ENCODE assay signal across 9 cellular contexts in the genomic region with DNA sequence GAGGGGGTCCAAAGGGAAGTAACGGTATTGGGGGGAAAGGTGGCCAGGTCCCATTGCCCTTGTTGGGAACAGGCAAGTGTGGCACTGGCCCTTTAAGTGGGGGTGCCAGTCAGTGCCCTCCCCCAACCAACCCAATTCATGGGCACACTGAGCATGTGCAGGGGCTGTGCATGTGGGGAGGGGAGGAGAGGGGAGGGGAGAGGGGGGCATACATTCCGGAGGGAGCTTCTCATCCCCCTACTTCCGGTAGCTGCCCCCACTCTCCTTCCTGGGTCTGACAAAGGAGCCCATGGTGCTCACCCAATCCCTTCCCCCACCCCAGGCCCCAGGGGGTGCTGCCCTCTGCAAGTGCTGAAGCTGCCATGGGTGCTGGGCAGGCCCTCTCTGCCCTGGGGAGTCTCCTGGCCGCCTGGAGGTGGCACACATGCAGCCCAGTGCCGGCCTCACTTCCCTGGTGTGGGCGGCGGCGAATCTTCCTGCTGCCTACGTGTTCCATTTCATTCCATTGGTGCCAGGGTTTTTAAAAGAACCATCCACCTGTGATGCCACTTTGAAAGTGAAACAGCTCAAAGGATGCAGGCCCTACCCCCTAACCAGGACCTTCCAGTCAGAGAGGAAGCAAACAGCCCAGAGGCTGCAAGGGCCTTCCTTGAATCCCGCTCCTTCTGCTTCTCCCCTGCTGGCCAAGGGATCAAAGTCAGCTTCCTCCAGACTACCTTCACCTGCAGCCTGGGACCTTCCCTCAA. TPM values are rescaled to one million over a fixed set of nuclear protein-coding genes. Genes with fewer than 3 reads are reported as not detected.
DNase-seq lines count a peak whose midpoint lies in the region; ATAC-seq, FAIRE-seq and TF ChIP-seq lines count a peak whose summit lies in the region.
"Had no signal": no experiment of that assay in that cellular context is flagged by ENCODE, and none has a peak within 500 bp of the region (broad histone marks: within the 10 kb centered on the region; RNA-seq: fewer than 3 reads in every experiment).

No MANE protein-coding gene starts in this region.

- H3K27me3 ChIP-seq in PC-3 (ENCODE audit: low read length) (no peaks in the 10 kb centered on the region), tibial nerve (no peaks in the 10 kb centered on the region)

- DNase-seq in NCI-H1417 (lab: John Stamatoyannopoulos, UW), result peak in 2 of 3 experiments; percentile 45 to 65
- DNase-seq in NCI-H1417 treated with DMSO at 0.1 percent for 48 hours (lab: John Stamatoyannopoulos, UW), result no peak
- DNase-seq in PC-3, result peak; percentile 97
- peak; percentile 33 for DNase-seq in activated effector memory CD4-positive, alpha-beta T cell treated with Interleukin-2 at 50 U/mL for 16 hours
- peak; percentile 75 to 78 for DNase-seq in frontal cortex (ENCODE audit: low spot score in 2 of 2)
- DNase-seq in occipital lobe (lab: John Stamatoyannopoulos, UW), result peak; percentile 85
- peak in 1 of 2 donors; percentile 28 for DNase-seq in tibial nerve (ENCODE audit: low spot score in 2 of 2)

- H3K36me3 ChIP-seq in PC-3 (ENCODE audit: low read depth, low read length), result 0 out of 2 replicates have a peak, but pooled peaks cover 6% of the 10 kb centered on the region
- H3K36me3 ChIP-seq in tibial nerve, result peaks cover 0 to 13% (median 0%) of the 10 kb centered on the region in 3 donors

- H3K4me3 ChIP-seq in PC-3 (ENCODE audit: low read length) (peak overlapping the region; percentile 46; the same call in 1 of the 2 replicates), tibial nerve (peak overlapping the region; percentile 22 to 44 (median 35))

- peak overlapping the region; percentile 95 for H3K27ac ChIP-seq in PC-3 (ENCODE audit: low read length)
- H3K27ac ChIP-seq in tibial nerve, result peak overlapping the region; percentile 82 to 97 (median 92)
- H3K27ac ChIP-seq: C4-2B had no signal

- FAIRE-seq in frontal cortex (lab: Jason Lieb, UNC), result no peak

- peaks cover 59% of the 10 kb centered on the region for H3K4me1 ChIP-seq in PC-3 (ENCODE audit: insufficient read depth, low read length)
- peaks cover 0 to 66% (median 41%) of the 10 kb centered on the region in 4 donors for H3K4me1 ChIP-seq in tibial nerve

- intact Hi-C loops in PC-3 (cut with micrococcal nuclease), result loop anchor here (1.0 kb wide), 1 partner anchor 25 kb away; no protein-coding TSS in a partner anchor

- TF ChIP-seq POLR2A in tibial nerve (IDR thresholded peaks at IDR 0.05), result peak in 1 of 2 donors; percentile 34

- peak overlapping the region; percentile 74 for H3K9ac ChIP-seq in PC-3 (ENCODE audit: low read length)

- H3F3A ChIP-seq in PC-3 (ENCODE audit: low read length, unreplicated experiment), result peaks cover 25% of the 10 kb centered on the region

- WGBS in tibial nerve, 2 donors, result 14 to 19% methylated on average over 10 of the region's 10 CpGs

- peak; percentile 63 for ATAC-seq in PC-3
- ATAC-seq in GM18502 (IDR thresholded peaks at IDR 0.05; ENCODE audit: poor library complexity, unreplicated experiment), result no peak

- no TSS peak for BruUV-seq in PC-3 (replicated peaks; lab: Mats Ljungman, UMichigan)

- peak in 1 of 2 donors; percentile 75 for TF ChIP-seq EP300 in tibial nerve (IDR thresholded peaks at IDR 0.05)

- no peaks in the 10 kb centered on the region for H3K9me2 ChIP-seq in PC-3 (replicated peaks; ENCODE audit: low read length)

- H3K9me3 ChIP-seq in PC-3 (ENCODE audit: low read length), result no peaks in the 10 kb centered on the region
- H3K9me3 ChIP-seq in tibial nerve, result no peaks in the 10 kb centered on the region

- POLR2A ChIA-PET in PC-3 (lab: Charles Lee; ENCODE audit: unreplicated experiment), result interaction anchor here (0.5 to 1.8 kb wide), 6 partner anchors 11 to 26 kb away, joined by 3 to 30 read pairs (median 8); a partner anchor contains a TSS

- H3K4me2 ChIP-seq in PC-3 (ENCODE audit: low read length), result peak overlapping the region; percentile 79

- no peaks in the 10 kb centered on the region for H3K79me2 ChIP-seq in PC-3 (ENCODE audit: low read length)

- peak overlapping the region; percentile 72 for H2AFZ ChIP-seq in PC-3 (ENCODE audit: low read length)

- H4K20me1 ChIP-seq in PC-3 (ENCODE audit: low read length), result no peaks in the 10 kb centered on the region

- CTCF ChIA-PET in PC-3 (lab: Charles Lee), result interaction anchor here (0.7 to 3.3 kb wide), 4 partner anchors 12 to 37 kb away, joined by 4 to 57 read pairs (median 33); a partner anchor contains a TSS

- TF ChIP-seq CTCF in PC-3 (conservative IDR thresholded peaks at IDR 0.05; ENCODE audit: low read depth, low read length) (peak; percentile 34; the same call in 1 of the 2 replicates), tibial nerve (IDR thresholded peaks at IDR 0.05) (peak in 2 of 5 experiments; percentile 16 to 50)

RNA-seq across cellular contexts. Expression of a gene that starts 11.0 kb away (rescaled TPM):
- total RNA-seq in PC-3 (2014; rRNA removed), result 19.9 and 30.5 TPM in 2 replicates
- total RNA-seq in frontal cortex, result 8.2 TPM
- total RNA-seq in occipital lobe, result 8.1 TPM
- 10 to 100 TPM in 2 of 4 donors, 1 to 10 TPM in 2; 6.6 to 17.5 (median 11.7) TPM for total RNA-seq in tibial nerve

RNA-seq across cellular contexts. Expression of a gene that starts 24.4 kb away (rescaled TPM):
- total RNA-seq in PC-3 (2014; rRNA removed), result 47.3 and 59.0 TPM in 2 replicates
- 8.6 TPM for total RNA-seq in frontal cortex
- 8.0 TPM for total RNA-seq in occipital lobe
- 10 to 100 TPM; 22.2 to 35.2 (median 29.7) TPM for total RNA-seq in tibial nerve

RNA-seq across cellular contexts. Expression of a gene that starts 37.2 kb away (rescaled TPM):
- 12.9 and 17.3 TPM in 2 replicates for total RNA-seq in PC-3 (2014; rRNA removed)
- 2.4 TPM for total RNA-seq in frontal cortex
- 3.0 TPM for total RNA-seq in occipital lobe
- 10 to 100 TPM; 25.9 to 41.9 (median 28.2) TPM for total RNA-seq in tibial nerve

RNA-seq across cellular contexts. Expression of a gene that starts 40.4 kb away (rescaled TPM):
- total RNA-seq in PC-3 (2014; rRNA removed), result 35.1 and 55.3 TPM in 2 replicates
- total RNA-seq in frontal cortex, result 0.82 TPM
- total RNA-seq in occipital lobe, result 3.1 TPM
- 100 to 1,000 TPM in 1 of 4 donors, 10 to 100 TPM in 3; 45.7 to 103 (median 69.3) TPM for total RNA-seq in tibial nerve

RNA-seq across cellular contexts. Expression of a gene that starts 49.0 kb away (rescaled TPM):
- total RNA-seq in PC-3 (2014; rRNA removed), result 8.2 and 14.2 TPM in 2 replicates
- total RNA-seq in frontal cortex, result 4.1 TPM
- total RNA-seq in occipital lobe, result 1.9 TPM
- 10 to 100 TPM; 19.2 to 42.9 (median 24.6) TPM for total RNA-seq in tibial nerve
